In the genomic region with DNA sequence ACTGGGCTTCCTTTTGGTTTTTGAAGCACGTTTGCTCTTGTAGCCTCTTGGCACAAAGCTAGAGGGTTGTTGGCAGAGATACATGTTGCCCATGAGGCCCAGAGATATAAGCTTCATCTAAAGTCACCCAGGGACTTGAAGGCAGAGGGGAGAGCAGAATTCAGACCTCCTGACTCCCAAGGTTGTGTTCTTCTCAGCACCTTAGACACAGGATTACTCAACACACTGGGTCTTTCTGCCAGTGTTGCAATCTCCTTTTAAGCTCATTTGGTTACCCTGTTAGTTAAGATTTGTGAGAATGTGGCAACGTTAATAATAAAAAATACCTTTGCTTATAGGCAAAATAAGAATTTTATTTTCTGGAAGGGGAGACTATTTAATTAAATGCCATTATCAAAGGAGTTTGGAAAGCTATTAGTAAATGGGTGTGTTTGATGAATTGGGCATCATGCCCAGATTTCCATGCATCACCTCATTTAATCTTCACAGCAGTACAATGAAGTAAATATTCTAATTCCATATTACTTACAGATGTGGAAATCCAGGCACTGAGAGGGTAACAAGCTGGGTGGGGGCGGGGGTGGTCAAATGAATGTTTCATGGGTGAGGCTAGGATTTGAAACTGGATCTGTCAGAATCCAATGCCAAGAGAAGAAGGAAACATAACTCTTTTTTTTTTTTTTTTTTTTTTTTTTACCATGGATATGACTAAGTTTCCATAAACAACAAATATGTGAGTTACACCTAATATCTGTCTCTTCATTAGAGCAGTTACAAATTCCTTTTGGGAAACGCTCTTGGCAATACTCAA, we compare ENCODE assay signal across 13 cellular contexts.
A peak's percentile ranks its signal among the peaks of the same experiment; 100 is the strongest.
DNase-seq lines count a peak whose midpoint lies in the region; ATAC-seq and TF ChIP-seq lines count a peak whose summit lies in the region.
"Had no signal": no experiment of that assay in that cellular context is flagged by ENCODE, and none has a peak within 500 bp of the region (broad histone marks: within the 10 kb centered on the region; RNA-seq: fewer than 3 reads in every experiment).

No MANE protein-coding gene starts in this region.

- no peaks in the 10 kb centered on the region for H3K9me3 Mint-ChIP-seq in CD4-positive, alpha-beta memory T cell
- H3K9me3 Mint-ChIP-seq: stimulated activated effector memory CD8-positive, alpha-beta T cell treated with anti-CD3 and anti-CD28 coated beads, Interleukin-12 subunit alpha, Interleukin-12 subunit beta, amount 100 ng/mL, for 72 hours had no signal

- in situ Hi-C loops in GM13977 (cut with MboI; ENCODE audit: low pct_unique_long_range_greater_than_20kb, low sequenced_read_pairs, unreplicated experiment), result no loop called here

- no peak overlapping the region for H3K27ac Mint-ChIP-seq in CD4-positive, alpha-beta memory T cell
- H3K27ac Mint-ChIP-seq: activated B cell treated with CpG ODN at 0.5 μM for 24 hours; stimulated activated effector memory CD8-positive, alpha-beta T cell treated with anti-CD3 and anti-CD28 coated beads, Interleukin-12 subunit alpha, Interleukin-12 subunit beta, amount 100 ng/mL, for 72 hours had no signal

- CTCF ChIA-PET in CD4-positive, alpha-beta memory T cell (lab: Charles Lee; ENCODE audit: partially characterized antibody), result no interaction called here

- POLR2A ChIA-PET in CD4-positive, alpha-beta memory T cell (lab: Charles Lee; ENCODE audit: partially characterized antibody), result no interaction called here

- H3K27ac ChIP-seq in 22Rv1, result peak overlapping the region; percentile 53
- H3K27ac ChIP-seq in CD4-positive, alpha-beta memory T cell (ENCODE audit: low read depth, low read length), result no peak overlapping the region
- H3K27ac ChIP-seq: BLaER1 had no signal

- no peaks in the 10 kb centered on the region for H3K4me1 Mint-ChIP-seq in CD4-positive, alpha-beta memory T cell
- H3K4me1 Mint-ChIP-seq: activated B cell treated with CpG ODN at 0.5 μM for 24 hours; stimulated activated effector memory CD8-positive, alpha-beta T cell treated with anti-CD3 and anti-CD28 coated beads, Interleukin-12 subunit alpha, Interleukin-12 subunit beta, amount 100 ng/mL, for 72 hours had no signal

- no peak overlapping the region for H3K4me3 Mint-ChIP-seq in CD4-positive, alpha-beta memory T cell
- H3K4me3 Mint-ChIP-seq: activated B cell treated with CpG ODN at 0.5 μM for 24 hours; stimulated activated effector memory CD8-positive, alpha-beta T cell treated with anti-CD3 and anti-CD28 coated beads, Interleukin-12 subunit alpha, Interleukin-12 subunit beta, amount 100 ng/mL, for 72 hours had no signal

- no peaks in the 10 kb centered on the region for H3K36me3 Mint-ChIP-seq in CD4-positive, alpha-beta memory T cell
- H3K36me3 Mint-ChIP-seq: stimulated activated effector memory CD8-positive, alpha-beta T cell treated with anti-CD3 and anti-CD28 coated beads, Interleukin-12 subunit alpha, Interleukin-12 subunit beta, amount 100 ng/mL, for 72 hours had no signal

- no peaks in the 10 kb centered on the region for H3K36me3 ChIP-seq in CD4-positive, alpha-beta memory T cell (ENCODE audit: insufficient read depth, low read length)
- H3K36me3 ChIP-seq: BLaER1 had no signal

- ATAC-seq in left cardiac atrium (peak; percentile 48 to 77), GM19328 (IDR thresholded peaks at IDR 0.05; ENCODE audit: unreplicated experiment) (no peak), GM18498 (IDR thresholded peaks at IDR 0.05; ENCODE audit: unreplicated experiment) (no peak)
- ATAC-seq: stimulated activated effector memory CD8-positive, alpha-beta T cell treated with anti-CD3 and anti-CD28 coated beads, Interleukin-12 subunit alpha, Interleukin-12 subunit beta, amount 100 ng/mL, for 72 hours had no signal

- H3K9me3 ChIP-seq in CD4-positive, alpha-beta memory T cell (ENCODE audit: control insufficient read depth in 1 of 2, low read length in 2 of 2), result no peaks in the 10 kb centered on the region
- H3K9me3 ChIP-seq: BLaER1 had no signal

- no peaks in the 10 kb centered on the region for H3K27me3 ChIP-seq in CD4-positive, alpha-beta memory T cell (ENCODE audit: insufficient read depth, low read length)
- H3K27me3 ChIP-seq: BLaER1 had no signal

- intact Hi-C loops in left cardiac atrium (cut with DNase I), result no loop called here
- intact Hi-C loops in CD4-positive, alpha-beta memory T cell (cut with micrococcal nuclease), result no loop called here

- H3K4me3 ChIP-seq in HFF-Myc (replicated peaks; ENCODE audit: low read depth, low read length), result no peak overlapping the region
- no peak overlapping the region for H3K4me3 ChIP-seq in CD4-positive, alpha-beta memory T cell (ENCODE audit: low read length in 2 of 2)
- H3K4me3 ChIP-seq: BLaER1 had no signal

- no peaks in the 10 kb centered on the region for H3K4me1 ChIP-seq in CD4-positive, alpha-beta memory T cell (ENCODE audit: insufficient read depth, low read length)
- H3K4me1 ChIP-seq: BLaER1 had no signal

- no peaks in the 10 kb centered on the region for H3K27me3 Mint-ChIP-seq in CD4-positive, alpha-beta memory T cell
- H3K27me3 Mint-ChIP-seq: activated B cell treated with CpG ODN at 0.5 μM for 24 hours had no signal

- no peak for TF ChIP-seq CTCF in 22Rv1 (IDR thresholded peaks at IDR 0.05)
- no peak for TF ChIP-seq CTCF in HFF-Myc (IDR thresholded peaks at IDR 0.05; ENCODE audit: low read depth, low read length, missing control alignments)
- TF ChIP-seq CTCF in GM13977 (IDR thresholded peaks at IDR 0.05; ENCODE audit: extremely low read depth, insufficient read depth, missing control alignments), result no peak

- DNase-seq in HFF-Myc (ENCODE audit: extremely low read depth, low read depth), result peak; percentile 81
- DNase-seq in amniotic epithelial cell (ENCODE audit: low read depth), result peak; percentile 86
- no peak for DNase-seq in left cardiac atrium
- no peak for DNase-seq in GM13977 (ENCODE audit: low spot score)
- no peak for DNase-seq in CD4-positive, alpha-beta memory T cell
- DNase-seq: activated B cell treated with CpG ODN at 0.5 μM for 24 hours, activated gamma-delta T cell, Karpas-422 had no signal

Comparison
In these comparisons a context has a peak if more than half of its experiments do, and no peak if none do; other contexts are left out.
1. DNase-seq: peak in HFF-Myc (single experiment) and amniotic epithelial cell (single experiment); none in left cardiac atrium (single experiment), GM13977 (single experiment) and CD4-positive, alpha-beta memory T cell (0 of 5).
2. ATAC-seq: peak in left cardiac atrium (2 of 2); none in GM19328 (single experiment) and GM18498 (single experiment).